8 cellular contexts compared by ENCODE assay signal in the genomic region with DNA sequence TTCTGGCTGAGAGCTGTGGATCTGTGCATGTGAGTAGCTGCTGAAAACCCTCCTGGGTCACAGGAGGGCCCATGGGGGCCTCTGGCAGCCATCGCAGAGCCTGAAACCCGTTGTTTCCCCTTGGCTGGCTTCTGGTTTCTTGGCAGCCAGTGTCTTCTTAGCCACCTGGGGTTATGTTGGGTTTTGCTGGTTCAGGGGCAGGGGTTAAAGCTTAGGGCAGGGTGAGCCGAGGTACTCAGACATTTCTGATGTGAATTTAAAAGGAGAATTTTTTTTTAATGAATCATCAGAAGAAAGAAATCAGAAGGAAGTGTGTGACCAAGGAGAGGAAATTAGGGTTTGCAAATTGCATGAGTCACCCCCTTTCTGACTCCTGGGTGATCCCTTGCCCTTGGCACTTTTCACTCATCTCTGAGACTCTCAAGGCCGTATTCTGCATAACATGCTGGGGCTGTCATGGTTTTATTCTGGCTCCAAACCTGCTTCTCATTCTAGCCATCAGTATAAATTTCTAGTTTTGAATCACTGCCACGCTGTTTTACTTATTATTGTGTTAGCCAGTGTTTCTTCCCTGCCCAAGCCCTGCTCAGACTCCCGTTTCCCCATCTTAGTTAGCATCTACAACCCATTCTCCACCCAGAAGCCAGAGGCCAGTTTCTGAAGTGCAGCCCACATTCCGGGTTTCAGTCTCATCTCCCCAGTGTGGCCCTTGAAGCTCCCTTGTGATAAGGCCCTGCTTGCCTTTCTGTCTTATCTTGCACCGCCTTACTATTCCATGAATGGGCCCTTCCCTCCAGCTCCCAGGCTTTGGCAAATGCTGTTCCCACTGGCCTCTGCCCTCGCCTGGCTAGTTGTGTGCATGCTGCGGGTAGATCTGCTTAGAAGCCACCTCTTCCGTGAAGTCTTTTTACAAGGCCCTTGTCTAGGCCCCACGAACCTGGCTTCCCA.
DNase-seq lines count a peak whose midpoint lies in the region; ATAC-seq and FAIRE-seq lines count a peak whose summit lies in the region.

No MANE protein-coding gene starts in this region.

- DNase-seq in 8988T (peak; percentile 43), RCC 7860 (ENCODE audit: low spot score) (peak; percentile 91), kidney tubule cell (ENCODE audit: low spot score) (peak; percentile 94), urothelium cell line (ENCODE audit: low spot score) (peak; percentile 89), NCI-H510A treated with DMSO at 0.1 percent for 48 hours (lab: John Stamatoyannopoulos, UW) (no peak)
- peak; percentile 49 for DNase-seq in activated naive CD4-positive, alpha-beta T cell treated with anti-CD3 and anti-CD28 coated beads, Interleukin-2, amount 10 ng/mL, durations not matched to agents 7 days and 5 days

- H3K27ac Mint-ChIP-seq in activated naive CD4-positive, alpha-beta T cell treated with anti-CD3 and anti-CD28 coated beads, Interleukin-2, amount 10 ng/mL, durations not matched to agents 7 days and 5 days = peak overlapping the region; percentile 30

- peaks cover 12% of the 10 kb centered on the region for H3K36me3 Mint-ChIP-seq in activated naive CD4-positive, alpha-beta T cell treated with anti-CD3 and anti-CD28 coated beads, Interleukin-2, amount 10 ng/mL, durations not matched to agents 7 days and 5 days

- H3K4me3 Mint-ChIP-seq in activated naive CD4-positive, alpha-beta T cell treated with anti-CD3 and anti-CD28 coated beads, Interleukin-2, amount 10 ng/mL, durations not matched to agents 7 days and 5 days = no peak overlapping the region

- peaks cover 50% of the 10 kb centered on the region for H3K27me3 Mint-ChIP-seq in activated naive CD4-positive, alpha-beta T cell treated with anti-CD3 and anti-CD28 coated beads, Interleukin-2, amount 10 ng/mL, durations not matched to agents 7 days and 5 days

- H3K9me3 Mint-ChIP-seq in activated naive CD4-positive, alpha-beta T cell treated with anti-CD3 and anti-CD28 coated beads, Interleukin-2, amount 10 ng/mL, durations not matched to agents 7 days and 5 days = peaks cover 16% of the 10 kb centered on the region

- CTCF ChIA-PET in activated naive CD4-positive, alpha-beta T cell treated with anti-CD3 and anti-CD28 coated beads, Interleukin-2, amount 10 ng/mL, durations not matched to agents 7 days and 5 days (lab: Charles Lee) = interaction anchor here (0.6 to 2.0 kb wide), 5 partner anchors 16 to 355 kb away, joined by 3 to 5 read pairs (median 4); no protein-coding TSS in a partner anchor

- H3K4me1 Mint-ChIP-seq in activated naive CD4-positive, alpha-beta T cell treated with anti-CD3 and anti-CD28 coated beads, Interleukin-2, amount 10 ng/mL, durations not matched to agents 7 days and 5 days = peaks cover 81% of the 10 kb centered on the region

- FAIRE-seq in RCC 7860 (lab: Jason Lieb, UNC) = peak; percentile 77
- no peak for FAIRE-seq in urothelium cell line (lab: Jason Lieb, UNC)

- ATAC-seq in GM18870 (IDR thresholded peaks at IDR 0.05; ENCODE audit: unreplicated experiment) (peak; percentile 63), HG03064 (IDR thresholded peaks at IDR 0.05; ENCODE audit: low read depth, unreplicated experiment) (peak; percentile 62)
